ENCODE assay signal across 1 cellular context in the genomic region with DNA sequence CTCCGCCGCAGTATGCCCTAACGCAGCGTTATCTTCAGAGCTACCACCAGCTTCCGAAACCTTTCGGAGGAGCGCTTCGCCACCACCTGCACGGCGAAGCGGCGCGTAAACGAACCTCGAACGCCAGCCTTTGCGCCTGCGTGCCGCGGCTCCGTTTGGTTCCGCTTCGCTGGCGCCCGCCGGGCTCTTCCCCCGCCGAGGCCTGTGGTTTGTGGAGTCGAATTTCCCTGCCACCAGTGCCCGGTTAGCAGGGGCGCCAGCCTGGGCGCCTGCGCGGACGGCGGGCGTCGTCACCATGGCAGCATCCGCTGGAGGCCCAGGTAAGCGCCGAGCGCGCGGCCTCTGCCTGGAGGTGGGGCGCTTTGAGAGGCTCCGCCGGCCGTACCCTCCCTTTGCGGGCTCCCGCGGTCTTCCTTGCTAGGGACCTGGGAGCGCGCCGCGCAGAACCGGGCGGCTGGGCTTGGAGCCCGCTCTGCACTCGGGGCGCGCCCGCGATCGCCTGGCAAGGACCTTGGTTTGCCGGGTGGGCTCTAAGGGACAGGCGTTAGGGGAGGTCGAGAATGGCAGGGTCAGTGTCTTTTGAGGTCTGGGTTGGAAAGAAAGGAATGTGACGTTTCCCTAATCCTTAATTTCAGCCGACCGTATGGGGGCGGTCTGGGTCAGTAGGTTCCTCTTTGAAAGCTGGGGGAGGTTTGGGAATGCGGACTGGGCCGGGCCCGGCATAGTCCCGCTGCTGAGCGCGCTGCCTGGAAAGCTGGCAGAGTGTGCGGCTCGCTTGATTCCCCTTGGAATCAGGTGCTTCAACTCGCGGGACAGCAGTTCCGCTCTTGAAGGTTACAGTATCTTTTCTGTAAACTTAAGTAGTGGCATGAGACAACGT.
TF ChIP-seq lines count a peak whose summit lies in the region.

A gene with protein sequence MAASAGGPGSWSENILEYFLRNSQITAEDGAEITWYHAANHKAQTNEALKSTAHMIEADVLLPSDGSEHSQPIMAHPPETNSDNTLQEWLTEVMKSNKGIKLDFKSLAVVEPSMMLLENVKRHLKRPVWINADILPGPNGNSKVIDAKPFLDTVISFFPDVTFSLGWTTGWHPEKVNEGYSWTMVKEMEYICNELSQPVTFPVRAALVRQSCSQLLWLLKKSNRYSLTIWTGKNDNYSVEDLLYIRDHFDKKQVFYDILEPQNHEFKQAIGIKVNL (plus strand): TSS at position 272 of the 880 bp plus-strand sequence. CDS start 24 bp downstream, at position 296.

TF ChIP-seq in HepG2, 621 proteins besides CTCF, POLR2A, EP300 and RAD21 (continued from another document and continues in another):
- TF ChIP-seq, protein P1, sequence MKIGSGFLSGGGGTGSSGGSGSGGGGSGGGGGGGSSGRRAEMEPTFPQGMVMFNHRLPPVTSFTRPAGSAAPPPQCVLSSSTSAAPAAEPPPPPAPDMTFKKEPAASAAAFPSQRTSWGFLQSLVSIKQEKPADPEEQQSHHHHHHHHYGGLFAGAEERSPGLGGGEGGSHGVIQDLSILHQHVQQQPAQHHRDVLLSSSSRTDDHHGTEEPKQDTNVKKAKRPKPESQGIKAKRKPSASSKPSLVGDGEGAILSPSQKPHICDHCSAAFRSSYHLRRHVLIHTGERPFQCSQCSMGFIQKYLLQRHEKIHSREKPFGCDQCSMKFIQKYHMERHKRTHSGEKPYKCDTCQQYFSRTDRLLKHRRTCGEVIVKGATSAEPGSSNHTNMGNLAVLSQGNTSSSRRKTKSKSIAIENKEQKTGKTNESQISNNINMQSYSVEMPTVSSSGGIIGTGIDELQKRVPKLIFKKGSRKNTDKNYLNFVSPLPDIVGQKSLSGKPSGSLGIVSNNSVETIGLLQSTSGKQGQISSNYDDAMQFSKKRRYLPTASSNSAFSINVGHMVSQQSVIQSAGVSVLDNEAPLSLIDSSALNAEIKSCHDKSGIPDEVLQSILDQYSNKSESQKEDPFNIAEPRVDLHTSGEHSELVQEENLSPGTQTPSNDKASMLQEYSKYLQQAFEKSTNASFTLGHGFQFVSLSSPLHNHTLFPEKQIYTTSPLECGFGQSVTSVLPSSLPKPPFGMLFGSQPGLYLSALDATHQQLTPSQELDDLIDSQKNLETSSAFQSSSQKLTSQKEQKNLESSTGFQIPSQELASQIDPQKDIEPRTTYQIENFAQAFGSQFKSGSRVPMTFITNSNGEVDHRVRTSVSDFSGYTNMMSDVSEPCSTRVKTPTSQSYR (CRISPR knock-in tag; IDR thresholded peaks at IDR 0.05; ENCODE audit: borderline replicate concordance): no peak
- TF ChIP-seq ETV5 (CRISPR knock-in tag; IDR thresholded peaks at IDR 0.05; ENCODE audit: borderline replicate concordance) (peak; percentile 54; the same call in 1 of the 2 replicates), TRAFD1 (CRISPR knock-in tag; IDR thresholded peaks at IDR 0.05; ENCODE audit: borderline replicate concordance) (no peak), ZZZ3 (CRISPR knock-in tag; IDR thresholded peaks at IDR 0.05; ENCODE audit: borderline replicate concordance) (0 out of 2 replicates have a peak, but pooled peaks have one; percentile 38), ZNF607 (CRISPR knock-in tag; IDR thresholded peaks at IDR 0.05; ENCODE audit: borderline replicate concordance) (peak; percentile 91), ZNF143 (CRISPR knock-in tag; IDR thresholded peaks at IDR 0.05) (peak; percentile 18; the same call in 1 of the 2 replicates), ZFY (CRISPR knock-in tag; IDR thresholded peaks at IDR 0.05) (peak; percentile 92), ZBTB7B (CRISPR knock-in tag; IDR thresholded peaks at IDR 0.05) (peak; percentile 83; the same call in 1 of the 2 replicates), ZNF460 (CRISPR knock-in tag; IDR thresholded peaks at IDR 0.05; ENCODE audit: borderline replicate concordance) (no peak), RBM22 (optimal IDR thresholded peaks at IDR 0.05; ENCODE audit: low read length) (peak; percentile 57), FOXO1 (CRISPR knock-in tag; IDR thresholded peaks at IDR 0.05) (no peak), NFKBIZ (CRISPR knock-in tag; IDR thresholded peaks at IDR 0.05) (no peak), MTA1 (CRISPR knock-in tag; IDR thresholded peaks at IDR 0.05; ENCODE audit: borderline replicate concordance) (0 out of 2 replicates have a peak, but pooled peaks have one; percentile 35), WIZ (CRISPR knock-in tag; IDR thresholded peaks at IDR 0.05) (0 out of 2 replicates have a peak, but pooled peaks have one; percentile 71), CBX1 (IDR thresholded peaks at IDR 0.05; ENCODE audit: low read depth) (peak; percentile 71), ZBTB26 (CRISPR knock-in tag; IDR thresholded peaks at IDR 0.05; ENCODE audit: borderline replicate concordance) (0 out of 2 replicates have a peak, but pooled peaks have one; percentile 30), ONECUT2 (CRISPR knock-in tag; IDR thresholded peaks at IDR 0.05) (no peak), ZBTB21 (CRISPR knock-in tag; IDR thresholded peaks at IDR 0.05) (no peak), NFYB (CRISPR knock-in tag; IDR thresholded peaks at IDR 0.05) (peak; percentile 52), JUN (CRISPR knock-in tag; IDR thresholded peaks at IDR 0.05) (no peak), ZNF512 (CRISPR knock-in tag; IDR thresholded peaks at IDR 0.05) (no peak), KDM5A (IDR thresholded peaks at IDR 0.05; ENCODE audit: borderline replicate concordance, low read length) (peak; percentile 46; the same call in 1 of the 2 replicates), KLF9 (CRISPR knock-in tag; IDR thresholded peaks at IDR 0.05; ENCODE audit: low read depth) (no peak; the same call in none of the 2 replicates), CCDC6 (CRISPR knock-in tag; IDR thresholded peaks at IDR 0.05) (no peak; the same call in none of the 2 replicates), TCF12 (IDR thresholded peaks at IDR 0.05) (no peak), TCF12 (CRISPR knock-in tag; IDR thresholded peaks at IDR 0.05) (no peak), FOXA3 (CRISPR knock-in tag; IDR thresholded peaks at IDR 0.05) (peak; percentile 14; the same call in 1 of the 2 replicates), TFDP1 (CRISPR knock-in tag; IDR thresholded peaks at IDR 0.05; ENCODE audit: borderline replicate concordance) (peak; percentile 91), PITX1 (CRISPR knock-in tag; IDR thresholded peaks at IDR 0.05) (peak; percentile 78), IKZF4 (CRISPR knock-in tag; IDR thresholded peaks at IDR 0.05; ENCODE audit: borderline replicate concordance, low read depth, not compliant biosample characterization) (no peak), JDP2 (CRISPR knock-in tag; IDR thresholded peaks at IDR 0.05; ENCODE audit: borderline replicate concordance) (no peak), MED13 (CRISPR knock-in tag; IDR thresholded peaks at IDR 0.05) (0 out of 2 replicates have a peak, but pooled peaks have one; percentile 48)
- TF ChIP-seq, protein P2, sequence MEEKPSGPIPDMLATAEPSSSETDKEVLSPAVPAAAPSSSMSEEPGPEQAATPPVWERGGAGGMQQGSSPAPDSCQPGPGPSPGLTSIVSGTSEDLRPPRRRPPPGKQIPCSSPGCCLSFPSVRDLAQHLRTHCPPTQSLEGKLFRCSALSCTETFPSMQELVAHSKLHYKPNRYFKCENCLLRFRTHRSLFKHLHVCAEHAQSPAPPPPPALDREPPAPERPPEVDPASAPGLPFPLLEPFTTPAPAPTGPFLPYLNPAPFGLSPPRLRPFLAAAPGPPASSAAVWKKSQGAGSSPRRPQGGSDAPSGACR (CRISPR knock-in tag; IDR thresholded peaks at IDR 0.05): peak; percentile 24; the same call in 1 of the 2 replicates
- TF ChIP-seq, protein P3, sequence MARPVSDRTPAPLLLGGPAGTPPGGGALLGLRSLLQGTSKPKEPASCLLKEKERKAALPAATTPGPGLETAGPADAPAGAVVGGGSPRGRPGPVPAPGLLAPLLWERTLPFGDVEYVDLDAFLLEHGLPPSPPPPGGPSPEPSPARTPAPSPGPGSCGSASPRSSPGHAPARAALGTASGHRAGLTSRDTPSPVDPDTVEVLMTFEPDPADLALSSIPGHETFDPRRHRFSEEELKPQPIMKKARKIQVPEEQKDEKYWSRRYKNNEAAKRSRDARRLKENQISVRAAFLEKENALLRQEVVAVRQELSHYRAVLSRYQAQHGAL (CRISPR knock-in tag; IDR thresholded peaks at IDR 0.05; ENCODE audit: not compliant biosample characterization): no peak
- TF ChIP-seq, protein P4, sequence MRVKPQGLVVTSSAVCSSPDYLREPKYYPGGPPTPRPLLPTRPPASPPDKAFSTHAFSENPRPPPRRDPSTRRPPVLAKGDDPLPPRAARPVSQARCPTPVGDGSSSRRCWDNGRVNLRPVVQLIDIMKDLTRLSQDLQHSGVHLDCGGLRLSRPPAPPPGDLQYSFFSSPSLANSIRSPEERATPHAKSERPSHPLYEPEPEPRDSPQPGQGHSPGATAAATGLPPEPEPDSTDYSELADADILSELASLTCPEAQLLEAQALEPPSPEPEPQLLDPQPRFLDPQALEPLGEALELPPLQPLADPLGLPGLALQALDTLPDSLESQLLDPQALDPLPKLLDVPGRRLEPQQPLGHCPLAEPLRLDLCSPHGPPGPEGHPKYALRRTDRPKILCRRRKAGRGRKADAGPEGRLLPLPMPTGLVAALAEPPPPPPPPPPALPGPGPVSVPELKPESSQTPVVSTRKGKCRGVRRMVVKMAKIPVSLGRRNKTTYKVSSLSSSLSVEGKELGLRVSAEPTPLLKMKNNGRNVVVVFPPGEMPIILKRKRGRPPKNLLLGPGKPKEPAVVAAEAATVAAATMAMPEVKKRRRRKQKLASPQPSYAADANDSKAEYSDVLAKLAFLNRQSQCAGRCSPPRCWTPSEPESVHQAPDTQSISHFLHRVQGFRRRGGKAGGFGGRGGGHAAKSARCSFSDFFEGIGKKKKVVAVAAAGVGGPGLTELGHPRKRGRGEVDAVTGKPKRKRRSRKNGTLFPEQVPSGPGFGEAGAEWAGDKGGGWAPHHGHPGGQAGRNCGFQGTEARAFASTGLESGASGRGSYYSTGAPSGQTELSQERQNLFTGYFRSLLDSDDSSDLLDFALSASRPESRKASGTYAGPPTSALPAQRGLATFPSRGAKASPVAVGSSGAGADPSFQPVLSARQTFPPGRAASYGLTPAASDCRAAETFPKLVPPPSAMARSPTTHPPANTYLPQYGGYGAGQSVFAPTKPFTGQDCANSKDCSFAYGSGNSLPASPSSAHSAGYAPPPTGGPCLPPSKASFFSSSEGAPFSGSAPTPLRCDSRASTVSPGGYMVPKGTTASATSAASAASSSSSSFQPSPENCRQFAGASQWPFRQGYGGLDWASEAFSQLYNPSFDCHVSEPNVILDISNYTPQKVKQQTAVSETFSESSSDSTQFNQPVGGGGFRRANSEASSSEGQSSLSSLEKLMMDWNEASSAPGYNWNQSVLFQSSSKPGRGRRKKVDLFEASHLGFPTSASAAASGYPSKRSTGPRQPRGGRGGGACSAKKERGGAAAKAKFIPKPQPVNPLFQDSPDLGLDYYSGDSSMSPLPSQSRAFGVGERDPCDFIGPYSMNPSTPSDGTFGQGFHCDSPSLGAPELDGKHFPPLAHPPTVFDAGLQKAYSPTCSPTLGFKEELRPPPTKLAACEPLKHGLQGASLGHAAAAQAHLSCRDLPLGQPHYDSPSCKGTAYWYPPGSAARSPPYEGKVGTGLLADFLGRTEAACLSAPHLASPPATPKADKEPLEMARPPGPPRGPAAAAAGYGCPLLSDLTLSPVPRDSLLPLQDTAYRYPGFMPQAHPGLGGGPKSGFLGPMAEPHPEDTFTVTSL (CRISPR knock-in tag; IDR thresholded peaks at IDR 0.05; ENCODE audit: borderline replicate concordance): peak; percentile 32; the same call in 1 of the 2 replicates
